In genomic region chr7:35519971-35520809, GRCh38 we compare ENCODE assay signal across 9 cellular contexts.
DNase-seq lines count a peak whose midpoint lies in the region; ATAC-seq and TF ChIP-seq lines count a peak whose summit lies in the region.
"Had no signal": no experiment of that assay in that cellular context is flagged by ENCODE, and none has a peak within 500 bp of the region (broad histone marks: within the 10 kb centered on the region; RNA-seq: fewer than 3 reads in every experiment).

No MANE protein-coding gene starts in this region.

- H3K9me3 ChIP-seq in Caco-2 (no peaks in the 10 kb centered on the region), endodermal cell (ENCODE audit: control insufficient read depth, low read length) (no peaks in the 10 kb centered on the region), thoracic aorta (no peaks in the 10 kb centered on the region)

- H3K27ac Mint-ChIP-seq in Caco-2 (ENCODE audit: unreplicated experiment), result no peak overlapping the region
- H3K27ac Mint-ChIP-seq in endodermal cell, result no peak overlapping the region
- H3K27ac Mint-ChIP-seq in mesothelial cell of epicardium, result no peak overlapping the region
- H3K27ac Mint-ChIP-seq: activated naive CD4-positive, alpha-beta T cell treated with anti-CD3 and anti-CD28 coated beads, Interleukin-2, amount 50 U/mL, for 24 hours had no signal

- H3K27ac ChIP-seq in endodermal cell (ENCODE audit: low read depth, low read length) (no peak overlapping the region), thoracic aorta (no peak overlapping the region)

- ATAC-seq in GM19395 (IDR thresholded peaks at IDR 0.05; ENCODE audit: unreplicated experiment), result peak; percentile 95
- peak; percentile 90 for ATAC-seq in HG03520 (IDR thresholded peaks at IDR 0.05; ENCODE audit: unreplicated experiment)
- ATAC-seq in thoracic aorta (ENCODE audit: insufficient number of reproducible peaks, low FRiP score, low read depth), result no peak

- POLR2A ChIA-PET in Caco-2 (lab: Charles Lee), result no interaction called here

- H3K4me3 ChIP-seq in Caco-2 (ENCODE audit: low read depth, low read length), result no peak overlapping the region
- H3K4me3 ChIP-seq in endodermal cell (ENCODE audit: low read length), result no peak overlapping the region
- H3K4me3 ChIP-seq in thoracic aorta, result no peak overlapping the region

- peaks cover 22% of the 10 kb centered on the region for H3K27me3 Mint-ChIP-seq in Caco-2 (ENCODE audit: insufficient read depth, unreplicated experiment)
- peaks cover 39% of the 10 kb centered on the region for H3K27me3 Mint-ChIP-seq in endodermal cell (ENCODE audit: insufficient read depth)
- peaks cover 44% of the 10 kb centered on the region for H3K27me3 Mint-ChIP-seq in mesothelial cell of epicardium (ENCODE audit: low read depth)
- H3K27me3 Mint-ChIP-seq: activated naive CD4-positive, alpha-beta T cell treated with anti-CD3 and anti-CD28 coated beads, Interleukin-2, amount 50 U/mL, for 24 hours had no signal

- CTCF ChIA-PET in Caco-2 (lab: Charles Lee), result interaction anchor here (0.6 to 1.3 kb wide), 8 partner anchors 9 to 331 kb away, joined by 3 to 15 read pairs (median 5); no protein-coding TSS in a partner anchor

- WGBS in endodermal cell (ENCODE audit: insufficient coverage in 1 of 2, insufficient read length in 1 of 2), 2 experiments, result 44 to 45% methylated on average over 12 to 14 of the region's 14 CpGs

- H3K4me1 Mint-ChIP-seq in Caco-2 (ENCODE audit: low read depth, unreplicated experiment) (no peaks in the 10 kb centered on the region), endodermal cell (no peaks in the 10 kb centered on the region), mesothelial cell of epicardium (no peaks in the 10 kb centered on the region)
- H3K4me1 Mint-ChIP-seq: activated naive CD4-positive, alpha-beta T cell treated with anti-CD3 and anti-CD28 coated beads, Interleukin-2, amount 50 U/mL, for 24 hours had no signal

- TF ChIP-seq CTCF in Caco-2 (IDR thresholded peaks at IDR 0.05; ENCODE audit: insufficient read depth in 1 of 2, low read depth in 1 of 2, low read length in 1 of 2, severe bottlenecking in 1 of 2, unreplicated experiment in 1 of 2) (peak; percentile 88 to 91), endodermal cell (conservative IDR thresholded peaks at IDR 0.05) (peak; percentile 93), mesothelial cell of epicardium (IDR thresholded peaks at IDR 0.05; ENCODE audit: unreplicated experiment) (peak; percentile 92), thoracic aorta (IDR thresholded peaks at IDR 0.05) (peak; percentile 47)

- H3K9ac ChIP-seq in endodermal cell (ENCODE audit: extremely low read depth, low read length, poor library complexity, severe bottlenecking), result no peak overlapping the region

- H3K36me3 ChIP-seq in Caco-2 (ENCODE audit: control insufficient read depth, insufficient read depth, low read length) (no peaks in the 10 kb centered on the region), endodermal cell (ENCODE audit: control insufficient read depth, insufficient read depth, low read length) (no peaks in the 10 kb centered on the region), thoracic aorta (no peaks in the 10 kb centered on the region)

- H3K27me3 ChIP-seq in Caco-2 (replicated peaks; ENCODE audit: control insufficient read depth, insufficient read depth, low read length), result no peaks in the 10 kb centered on the region
- H3K27me3 ChIP-seq in endodermal cell (ENCODE audit: control insufficient read depth, insufficient read depth, low read length, poor library complexity, severe bottlenecking), result peaks cover 18% of the 10 kb centered on the region
- no peaks in the 10 kb centered on the region for H3K27me3 ChIP-seq in thoracic aorta (replicated peaks; ENCODE audit: insufficient read depth)

- no peak overlapping the region for H3K4me3 Mint-ChIP-seq in Caco-2 (ENCODE audit: unreplicated experiment)
- no peak overlapping the region for H3K4me3 Mint-ChIP-seq in endodermal cell
- H3K4me3 Mint-ChIP-seq in mesothelial cell of epicardium, result no peak overlapping the region
- H3K4me3 Mint-ChIP-seq: activated naive CD4-positive, alpha-beta T cell treated with anti-CD3 and anti-CD28 coated beads, Interleukin-2, amount 50 U/mL, for 24 hours had no signal

- intact Hi-C loops in Caco-2 (cut with micrococcal nuclease; ENCODE audit: unreplicated experiment), result loop anchor here (1.0 kb wide), 3 partner anchors 95 to 330 kb away; no protein-coding TSS in a partner anchor

- no peaks in the 10 kb centered on the region for H3K9me3 Mint-ChIP-seq in Caco-2 (ENCODE audit: unreplicated experiment)
- H3K9me3 Mint-ChIP-seq in endodermal cell, result no peaks in the 10 kb centered on the region
- no peaks in the 10 kb centered on the region for H3K9me3 Mint-ChIP-seq in mesothelial cell of epicardium
- H3K9me3 Mint-ChIP-seq: activated naive CD4-positive, alpha-beta T cell treated with anti-CD3 and anti-CD28 coated beads, Interleukin-2, amount 50 U/mL, for 24 hours had no signal

- no peaks in the 10 kb centered on the region for H3K4me1 ChIP-seq in Caco-2
- H3K4me1 ChIP-seq in endodermal cell (ENCODE audit: control insufficient read depth, insufficient read depth, low read length), result no peaks in the 10 kb centered on the region
- H3K4me1 ChIP-seq in thoracic aorta (ENCODE audit: control insufficient read depth in 1 of 2, low read depth in 2 of 2), result no peaks in the 10 kb centered on the region

- BruUV-seq in Caco-2 (replicated peaks; lab: Mats Ljungman, UMichigan), result no TSS peak

- no peaks in the 10 kb centered on the region for H3K36me3 Mint-ChIP-seq in Caco-2 (ENCODE audit: insufficient read depth, unreplicated experiment)
- no peaks in the 10 kb centered on the region for H3K36me3 Mint-ChIP-seq in endodermal cell (ENCODE audit: low read depth)
- H3K36me3 Mint-ChIP-seq in mesothelial cell of epicardium, result no peaks in the 10 kb centered on the region
- H3K36me3 Mint-ChIP-seq: activated naive CD4-positive, alpha-beta T cell treated with anti-CD3 and anti-CD28 coated beads, Interleukin-2, amount 50 U/mL, for 24 hours had no signal

- DNase-seq in Caco-2 (peak; percentile 66 to 77), NCI-H510A treated with DMSO at 0.1 percent for 48 hours (lab: John Stamatoyannopoulos, UW) (peak; percentile 57), endodermal cell (peak; percentile 88), mesothelial cell of epicardium (ENCODE audit: low spot score in 2 of 2, unreplicated experiment in 2 of 2) (peak in 1 of 2 experiments; percentile 79), thoracic aorta (ENCODE audit: low spot score) (no peak)
- peak; percentile 51 to 64 for DNase-seq in activated CD4-positive, alpha-beta T cell treated with anti-CD3 and anti-CD28 coated beads, Interleukin-2, amount 50 U/mL, for 48 hours
